Comparison of ENCODE assay signal across 8 cellular contexts in genomic region chr2:43269706-43270105, GRCh38. TPM values are rescaled to one million over a fixed set of nuclear protein-coding genes. Genes with fewer than 3 reads are reported as not detected.
DNase-seq lines count a peak whose midpoint lies in the region; ATAC-seq and TF ChIP-seq lines count a peak whose summit lies in the region.

No MANE protein-coding gene starts in this region.

- no peak overlapping the region for H3K4me3 ChIP-seq in GM23338
- H3K4me3 ChIP-seq in left ventricle myocardium inferior, result peak overlapping the region; percentile 24

- ATAC-seq in GM23338 (no peak), GM18867 (IDR thresholded peaks at IDR 0.05; ENCODE audit: unreplicated experiment) (no peak), HG03439 (IDR thresholded peaks at IDR 0.05; ENCODE audit: unreplicated experiment) (no peak)
- ATAC-seq in stimulated activated effector memory CD8-positive, alpha-beta T cell treated with anti-CD3 and anti-CD28 coated beads, Interleukin-12 subunit alpha, Interleukin-12 subunit beta, amount 100 ng/mL, for 72 hours, result peak; percentile 69

- intact Hi-C loops in left ventricle myocardium inferior (cut with micrococcal nuclease), result no loop called here

- H3K4me1 Mint-ChIP-seq in GM23338, result peaks cover 37% of the 10 kb centered on the region
- peaks cover 27% of the 10 kb centered on the region for H3K4me1 Mint-ChIP-seq in stimulated activated effector memory CD8-positive, alpha-beta T cell treated with anti-CD3 and anti-CD28 coated beads, Interleukin-12 subunit alpha, Interleukin-12 subunit beta, amount 100 ng/mL, for 72 hours

- H3K9me2 ChIP-seq in GM23338 (ENCODE audit: insufficient read depth), result no peaks in the 10 kb centered on the region

- H3K36me3 ChIP-seq in GM23338 (ENCODE audit: insufficient read depth) (no peaks in the 10 kb centered on the region), left ventricle myocardium inferior (no peaks in the 10 kb centered on the region)

- H3K4me1 ChIP-seq in GM23338 (ENCODE audit: insufficient read depth), result peaks cover 3% of the 10 kb centered on the region; the same call in 1 of the 2 replicates
- peaks cover 73% of the 10 kb centered on the region for H3K4me1 ChIP-seq in left ventricle myocardium inferior

- 0 out of 2 replicates have a peak, but pooled peaks cover 3% of the 10 kb centered on the region for H3F3A ChIP-seq in GM23338 (replicated peaks; ENCODE audit: low read depth)

- H3K36me3 Mint-ChIP-seq in GM23338 (ENCODE audit: low read depth), result no peaks in the 10 kb centered on the region
- peaks cover 42% of the 10 kb centered on the region for H3K36me3 Mint-ChIP-seq in stimulated activated effector memory CD8-positive, alpha-beta T cell treated with anti-CD3 and anti-CD28 coated beads, Interleukin-12 subunit alpha, Interleukin-12 subunit beta, amount 100 ng/mL, for 72 hours

- H3K9me3 ChIP-seq in left ventricle myocardium inferior (replicated peaks), result no peaks in the 10 kb centered on the region

- H3K4me3 Mint-ChIP-seq in GM23338, result no peak overlapping the region
- no peak overlapping the region for H3K4me3 Mint-ChIP-seq in stimulated activated effector memory CD8-positive, alpha-beta T cell treated with anti-CD3 and anti-CD28 coated beads, Interleukin-12 subunit alpha, Interleukin-12 subunit beta, amount 100 ng/mL, for 72 hours

- TF ChIP-seq CTCF in GM23338 (conservative IDR thresholded peaks at IDR 0.05; ENCODE audit: low read depth in 2 of 2) (no peak), left ventricle myocardium inferior (IDR thresholded peaks at IDR 0.05; ENCODE audit: borderline replicate concordance) (no peak)

- H4K20me1 ChIP-seq in GM23338 (replicated peaks; ENCODE audit: insufficient read depth), result no peaks in the 10 kb centered on the region

- H3K27ac ChIP-seq in GM23338 (ENCODE audit: low read depth) (no peak overlapping the region), adipose tissue (ENCODE audit: low read depth, low read length) (peak overlapping the region; percentile 74), left ventricle myocardium inferior (replicated peaks) (peak overlapping the region; percentile 92)

- no peaks in the 10 kb centered on the region for H3K27me3 ChIP-seq in GM23338 (ENCODE audit: insufficient read depth)
- H3K27me3 ChIP-seq in left ventricle myocardium inferior (ENCODE audit: low read depth), result no peaks in the 10 kb centered on the region

- H3K79me2 ChIP-seq in GM23338 (replicated peaks; ENCODE audit: insufficient read depth), result no peaks in the 10 kb centered on the region

- no peaks in the 10 kb centered on the region for H3K9me3 Mint-ChIP-seq in GM23338
- H3K9me3 Mint-ChIP-seq in stimulated activated effector memory CD8-positive, alpha-beta T cell treated with anti-CD3 and anti-CD28 coated beads, Interleukin-12 subunit alpha, Interleukin-12 subunit beta, amount 100 ng/mL, for 72 hours, result no peaks in the 10 kb centered on the region

- WGBS in adipose tissue, 3 donors, result 36 to 72% (median 37%) methylated on average over 3 of the region's 3 CpGs

- H3K27ac Mint-ChIP-seq in GM23338, result peak overlapping the region; percentile 49; the same call in 1 of the 2 replicates
- peak overlapping the region; percentile 41 for H3K27ac Mint-ChIP-seq in stimulated activated effector memory CD8-positive, alpha-beta T cell treated with anti-CD3 and anti-CD28 coated beads, Interleukin-12 subunit alpha, Interleukin-12 subunit beta, amount 100 ng/mL, for 72 hours

- H2AFZ ChIP-seq in GM23338, result no peak overlapping the region

- H3K4me2 ChIP-seq in GM23338, result no peak overlapping the region

- DNase-seq in GM23338 (ENCODE audit: low spot score) (no peak), left ventricle myocardium inferior (peak; percentile 79), RPMI8226 (no peak)
- DNase-seq in stimulated activated effector memory CD8-positive, alpha-beta T cell treated with anti-CD3 and anti-CD28 coated beads, Interleukin-12 subunit alpha, Interleukin-12 subunit beta, amount 100 ng/mL, for 72 hours (ENCODE audit: low spot score in 2 of 2), result no peak
- DNase-seq in stimulated activated naive CD4-positive, alpha-beta T cell treated with Interleukin-2 at 50 U/mL for 16 hours (lab: John Stamatoyannopoulos, UW), result no peak

- peaks cover 5% of the 10 kb centered on the region for H3K27me3 Mint-ChIP-seq in GM23338 (ENCODE audit: insufficient read depth, low read depth, poor library complexity)

TF ChIP-seq in GM23338, 12 proteins besides CTCF, POLR2A, EP300 and RAD21 (continues in another document):
- TF ChIP-seq EZH2phosphoT487 (IDR thresholded peaks at IDR 0.05; ENCODE audit: unreplicated experiment) (no peak), STAT1 (IDR thresholded peaks at IDR 0.05; ENCODE audit: unreplicated experiment) (no peak), ETS1 (IDR thresholded peaks at IDR 0.05) (no peak), JUNB (IDR thresholded peaks at IDR 0.05; ENCODE audit: unreplicated experiment) (no peak), EZH2 (IDR thresholded peaks at IDR 0.05; ENCODE audit: low read depth, unreplicated experiment) (no peak), ZNF114 (CRISPR knock-in tag; IDR thresholded peaks at IDR 0.05) (no peak), POLR2AphosphoS5 (IDR thresholded peaks at IDR 0.05; ENCODE audit: low read depth) (no peak), ZNF462 (CRISPR knock-in tag; IDR thresholded peaks at IDR 0.05) (no peak), CREB1 (CRISPR knock-in tag; IDR thresholded peaks at IDR 0.05; ENCODE audit: low read depth) (no peak), ZNF331 (CRISPR knock-in tag; IDR thresholded peaks at IDR 0.05; ENCODE audit: low read depth) (no peak)

RNA-seq across cellular contexts. Expression of gene ZFP36L2, which starts 43.3 kb away (rescaled TPM):
- total RNA-seq in GM23338 (2014; rRNA removed; shearing (Covaris generic)), result 37.9 and 43.0 TPM in 2 replicates
- polyA plus RNA-seq in GM23338 (2016; fragmentation: Nextera tagmentation; extraction: Ambion mirVana) (38.4 and 39.6 TPM in 2 replicates), adipose tissue (100 to 1,000 TPM in 2 of 3 donors, 10 to 100 TPM in 1; 44.6 to 165 (median 125) TPM)
- total RNA-seq in left ventricle myocardium inferior, result 48.5 TPM
